Comparison of ENCODE assay signal across 1 cellular context in the genomic region with DNA sequence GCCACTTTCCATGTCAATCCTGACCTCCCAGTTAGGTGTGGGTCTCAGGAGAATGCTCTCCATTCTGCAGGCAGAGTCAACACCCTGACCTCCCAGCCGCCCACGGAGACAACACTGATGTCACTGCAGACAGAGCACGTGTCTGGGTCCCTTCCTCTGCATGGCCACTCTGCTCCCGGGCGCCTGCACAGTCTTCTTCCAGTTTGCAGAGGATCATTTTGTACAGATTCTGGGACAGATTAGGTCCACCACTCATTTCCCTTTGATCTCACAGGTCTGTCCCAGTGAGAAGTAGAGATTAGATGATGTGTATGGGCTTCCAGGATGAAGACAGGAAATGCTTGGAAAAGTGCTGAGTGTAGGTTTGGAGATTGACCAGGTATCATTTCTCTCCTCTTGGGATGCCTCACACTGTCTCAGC.
TF ChIP-seq lines count a peak whose summit lies in the region.

No MANE protein-coding gene starts in this region.

TF ChIP-seq in HepG2, 621 proteins besides CTCF, POLR2A, EP300 and RAD21 (continued from another document and continues in another):
- TF ChIP-seq DZIP1 (CRISPR knock-in tag; IDR thresholded peaks at IDR 0.05) (0 out of 2 replicates have a peak, but pooled peaks have one; percentile 56), ZNF550 (CRISPR knock-in tag; IDR thresholded peaks at IDR 0.05; ENCODE audit: borderline replicate concordance) (no peak), ZNF770 (CRISPR knock-in tag; IDR thresholded peaks at IDR 0.05) (no peak), ZFP37 (CRISPR knock-in tag; IDR thresholded peaks at IDR 0.05; ENCODE audit: borderline replicate concordance) (peak; percentile 98), CHCHD3 (CRISPR knock-in tag; IDR thresholded peaks at IDR 0.05) (no peak), GFI1 (CRISPR knock-in tag; IDR thresholded peaks at IDR 0.05; ENCODE audit: borderline replicate concordance) (peak; percentile 73), MAFK (conservative IDR thresholded peaks at IDR 0.05 in 1 of 2, IDR thresholded peaks at IDR 0.05 in 1 of 2; ENCODE audit: low read length in 2 of 2) (peak; percentile 33 to 48; a peak in 2 of 4 replicates), CCAR2 (optimal IDR thresholded peaks at IDR 0.05; ENCODE audit: low read depth, low read length) (no peak), ESRRA (CRISPR knock-in tag; IDR thresholded peaks at IDR 0.05; ENCODE audit: low read depth) (0 out of 2 replicates have a peak, but pooled peaks have one; percentile 39), ZNF136 (CRISPR knock-in tag; IDR thresholded peaks at IDR 0.05; ENCODE audit: low read depth) (no peak), RFX5 (IDR thresholded peaks at IDR 0.05; ENCODE audit: low read depth, low read length) (no peak), ZNF17 (CRISPR knock-in tag; IDR thresholded peaks at IDR 0.05) (no peak), ZBTB25 (CRISPR knock-in tag; IDR thresholded peaks at IDR 0.05) (no peak), TIGD3 (CRISPR knock-in tag; IDR thresholded peaks at IDR 0.05; ENCODE audit: borderline replicate concordance) (no peak), ZBTB39 (CRISPR knock-in tag; IDR thresholded peaks at IDR 0.05) (no peak), ZNF253 (CRISPR knock-in tag; IDR thresholded peaks at IDR 0.05; ENCODE audit: borderline replicate concordance) (peak; percentile 77; the same call in 1 of the 2 replicates), TSC22D2 (CRISPR knock-in tag; IDR thresholded peaks at IDR 0.05; ENCODE audit: borderline replicate concordance) (no peak), ZNF616 (CRISPR knock-in tag; IDR thresholded peaks at IDR 0.05; ENCODE audit: low read depth) (no peak; the same call in 1 of the 2 replicates), PBX2 (CRISPR knock-in tag; IDR thresholded peaks at IDR 0.05) (no peak), RBM39 (IDR thresholded peaks at IDR 0.05; ENCODE audit: low read depth, low read length, poor library complexity, severe bottlenecking) (no peak), ASH2L (IDR thresholded peaks at IDR 0.05; ENCODE audit: insufficient read length, low read depth, low read length) (no peak), GABPA (IDR thresholded peaks at IDR 0.05; ENCODE audit: low read depth, low read length) (no peak), GABPA (CRISPR knock-in tag; IDR thresholded peaks at IDR 0.05; ENCODE audit: low read depth) (no peak)
- TF ChIP-seq, protein P1, sequence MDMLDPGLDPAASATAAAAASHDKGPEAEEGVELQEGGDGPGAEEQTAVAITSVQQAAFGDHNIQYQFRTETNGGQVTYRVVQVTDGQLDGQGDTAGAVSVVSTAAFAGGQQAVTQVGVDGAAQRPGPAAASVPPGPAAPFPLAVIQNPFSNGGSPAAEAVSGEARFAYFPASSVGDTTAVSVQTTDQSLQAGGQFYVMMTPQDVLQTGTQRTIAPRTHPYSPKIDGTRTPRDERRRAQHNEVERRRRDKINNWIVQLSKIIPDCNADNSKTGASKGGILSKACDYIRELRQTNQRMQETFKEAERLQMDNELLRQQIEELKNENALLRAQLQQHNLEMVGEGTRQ (IDR thresholded peaks at IDR 0.05; ENCODE audit: low read depth, low read length) = peak; percentile 39; the same call in 1 of the 2 replicates
- TF ChIP-seq, protein P1 (CRISPR knock-in tag; IDR thresholded peaks at IDR 0.05; ENCODE audit: borderline replicate concordance) = peak; percentile 58; the same call in 1 of the 2 replicates
- TF ChIP-seq, protein P2, sequence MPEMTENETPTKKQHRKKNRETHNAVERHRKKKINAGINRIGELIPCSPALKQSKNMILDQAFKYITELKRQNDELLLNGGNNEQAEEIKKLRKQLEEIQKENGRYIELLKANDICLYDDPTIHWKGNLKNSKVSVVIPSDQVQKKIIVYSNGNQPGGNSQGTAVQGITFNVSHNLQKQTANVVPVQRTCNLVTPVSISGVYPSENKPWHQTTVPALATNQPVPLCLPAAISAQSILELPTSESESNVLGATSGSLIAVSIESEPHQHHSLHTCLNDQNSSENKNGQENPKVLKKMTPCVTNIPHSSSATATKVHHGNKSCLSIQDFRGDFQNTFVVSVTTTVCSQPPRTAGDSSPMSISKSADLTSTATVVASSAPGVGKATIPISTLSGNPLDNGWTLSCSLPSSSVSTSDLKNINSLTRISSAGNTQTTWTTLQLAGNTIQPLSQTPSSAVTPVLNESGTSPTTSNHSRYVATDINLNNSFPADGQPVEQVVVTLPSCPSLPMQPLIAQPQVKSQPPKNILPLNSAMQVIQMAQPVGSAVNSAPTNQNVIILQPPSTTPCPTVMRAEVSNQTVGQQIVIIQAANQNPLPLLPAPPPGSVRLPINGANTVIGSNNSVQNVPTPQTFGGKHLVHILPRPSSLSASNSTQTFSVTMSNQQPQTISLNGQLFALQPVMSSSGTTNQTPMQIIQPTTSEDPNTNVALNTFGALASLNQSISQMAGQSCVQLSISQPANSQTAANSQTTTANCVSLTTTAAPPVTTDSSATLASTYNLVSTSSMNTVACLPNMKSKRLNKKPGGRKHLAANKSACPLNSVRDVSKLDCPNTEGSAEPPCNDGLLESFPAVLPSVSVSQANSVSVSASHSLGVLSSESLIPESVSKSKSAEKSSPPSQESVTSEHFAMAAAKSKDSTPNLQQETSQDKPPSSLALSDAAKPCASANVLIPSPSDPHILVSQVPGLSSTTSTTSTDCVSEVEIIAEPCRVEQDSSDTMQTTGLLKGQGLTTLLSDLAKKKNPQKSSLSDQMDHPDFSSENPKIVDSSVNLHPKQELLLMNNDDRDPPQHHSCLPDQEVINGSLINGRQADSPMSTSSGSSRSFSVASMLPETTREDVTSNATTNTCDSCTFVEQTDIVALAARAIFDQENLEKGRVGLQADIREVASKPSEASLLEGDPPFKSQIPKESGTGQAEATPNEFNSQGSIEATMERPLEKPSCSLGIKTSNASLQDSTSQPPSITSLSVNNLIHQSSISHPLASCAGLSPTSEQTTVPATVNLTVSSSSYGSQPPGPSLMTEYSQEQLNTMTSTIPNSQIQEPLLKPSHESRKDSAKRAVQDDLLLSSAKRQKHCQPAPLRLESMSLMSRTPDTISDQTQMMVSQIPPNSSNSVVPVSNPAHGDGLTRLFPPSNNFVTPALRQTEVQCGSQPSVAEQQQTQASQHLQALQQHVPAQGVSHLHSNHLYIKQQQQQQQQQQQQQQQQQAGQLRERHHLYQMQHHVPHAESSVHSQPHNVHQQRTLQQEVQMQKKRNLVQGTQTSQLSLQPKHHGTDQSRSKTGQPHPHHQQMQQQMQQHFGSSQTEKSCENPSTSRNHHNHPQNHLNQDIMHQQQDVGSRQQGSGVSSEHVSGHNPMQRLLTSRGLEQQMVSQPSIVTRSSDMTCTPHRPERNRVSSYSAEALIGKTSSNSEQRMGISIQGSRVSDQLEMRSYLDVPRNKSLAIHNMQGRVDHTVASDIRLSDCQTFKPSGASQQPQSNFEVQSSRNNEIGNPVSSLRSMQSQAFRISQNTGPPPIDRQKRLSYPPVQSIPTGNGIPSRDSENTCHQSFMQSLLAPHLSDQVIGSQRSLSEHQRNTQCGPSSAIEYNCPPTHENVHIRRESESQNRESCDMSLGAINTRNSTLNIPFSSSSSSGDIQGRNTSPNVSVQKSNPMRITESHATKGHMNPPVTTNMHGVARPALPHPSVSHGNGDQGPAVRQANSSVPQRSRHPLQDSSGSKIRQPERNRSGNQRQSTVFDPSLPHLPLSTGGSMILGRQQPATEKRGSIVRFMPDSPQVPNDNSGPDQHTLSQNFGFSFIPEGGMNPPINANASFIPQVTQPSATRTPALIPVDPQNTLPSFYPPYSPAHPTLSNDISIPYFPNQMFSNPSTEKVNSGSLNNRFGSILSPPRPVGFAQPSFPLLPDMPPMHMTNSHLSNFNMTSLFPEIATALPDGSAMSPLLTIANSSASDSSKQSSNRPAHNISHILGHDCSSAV (CRISPR knock-in tag; IDR thresholded peaks at IDR 0.05; ENCODE audit: borderline replicate concordance) = no peak
- TF ChIP-seq, protein P3, sequence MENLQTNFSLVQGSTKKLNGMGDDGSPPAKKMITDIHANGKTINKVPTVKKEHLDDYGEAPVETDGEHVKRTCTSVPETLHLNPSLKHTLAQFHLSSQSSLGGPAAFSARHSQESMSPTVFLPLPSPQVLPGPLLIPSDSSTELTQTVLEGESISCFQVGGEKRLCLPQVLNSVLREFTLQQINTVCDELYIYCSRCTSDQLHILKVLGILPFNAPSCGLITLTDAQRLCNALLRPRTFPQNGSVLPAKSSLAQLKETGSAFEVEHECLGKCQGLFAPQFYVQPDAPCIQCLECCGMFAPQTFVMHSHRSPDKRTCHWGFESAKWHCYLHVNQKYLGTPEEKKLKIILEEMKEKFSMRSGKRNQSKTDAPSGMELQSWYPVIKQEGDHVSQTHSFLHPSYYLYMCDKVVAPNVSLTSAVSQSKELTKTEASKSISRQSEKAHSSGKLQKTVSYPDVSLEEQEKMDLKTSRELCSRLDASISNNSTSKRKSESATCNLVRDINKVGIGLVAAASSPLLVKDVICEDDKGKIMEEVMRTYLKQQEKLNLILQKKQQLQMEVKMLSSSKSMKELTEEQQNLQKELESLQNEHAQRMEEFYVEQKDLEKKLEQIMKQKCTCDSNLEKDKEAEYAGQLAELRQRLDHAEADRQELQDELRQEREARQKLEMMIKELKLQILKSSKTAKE (CRISPR knock-in tag; IDR thresholded peaks at IDR 0.05; ENCODE audit: borderline replicate concordance) = peak; percentile 86
